ENCODE assay signal across 1 cellular context in the genomic region with DNA sequence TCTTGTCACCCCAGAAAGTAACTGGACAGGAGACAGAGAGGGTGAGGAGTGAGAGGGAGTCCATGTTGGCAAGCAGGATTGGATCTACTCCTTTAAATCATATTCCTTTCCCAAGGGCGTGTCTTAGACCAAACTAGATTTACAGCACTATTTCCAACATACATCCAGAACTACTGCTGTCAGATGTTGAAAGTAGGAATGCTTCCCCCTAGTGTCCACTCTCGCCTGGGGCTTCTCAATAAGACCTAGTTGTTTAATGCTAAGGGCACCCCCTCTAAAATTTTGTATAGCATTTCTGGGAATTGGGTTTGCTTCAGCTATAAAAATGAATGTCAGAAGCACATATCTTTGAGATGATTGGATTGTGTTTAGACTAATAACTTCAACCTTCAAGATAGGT.
TF ChIP-seq lines count a peak whose summit lies in the region.

No MANE protein-coding gene starts in this region.

TF ChIP-seq in SK-N-SH, 30 proteins besides CTCF, POLR2A, EP300 and RAD21:
- no peak for TF ChIP-seq FOSL2 (IDR thresholded peaks at IDR 0.05; ENCODE audit: borderline replicate concordance, low read depth)
- no peak for TF ChIP-seq MXI1 (IDR thresholded peaks at IDR 0.05; ENCODE audit: low read depth, low read length)
- peak; percentile 41 for TF ChIP-seq SMC3 (IDR thresholded peaks at IDR 0.05; ENCODE audit: low read depth, low read length)
